ENCODE assay signal across 19 cellular contexts in genomic region chr5:16590685-16591084, GRCh38. TPM values are rescaled to one million over a fixed set of nuclear protein-coding genes. Genes with fewer than 3 reads are reported as not detected.
DNase-seq lines count a peak whose midpoint lies in the region; FAIRE-seq and TF ChIP-seq lines count a peak whose summit lies in the region.
"Had no signal": no experiment of that assay in that cellular context is flagged by ENCODE, and none has a peak within 500 bp of the region (broad histone marks: within the 10 kb centered on the region; RNA-seq: fewer than 3 reads in every experiment).

No MANE protein-coding gene starts in this region.

- H2BK12ac ChIP-seq in H1 (ENCODE audit: low read depth, low read length), result peak overlapping the region; percentile 35; the same call in 1 of the 2 replicates

- H4K5ac ChIP-seq in H1 (ENCODE audit: insufficient read length, low read depth, low read length), result no peak overlapping the region

- H3K56ac ChIP-seq in H1 (replicated peaks; ENCODE audit: insufficient read length, low read depth, low read length), result no peak overlapping the region

- H2BK5ac ChIP-seq in H1 (ENCODE audit: low read depth, low read length), result no peak overlapping the region; the same call in 1 of the 2 replicates

- peak overlapping the region; percentile 15 for H3K27ac Mint-ChIP-seq in activated T-cell treated with anti-CD3 and anti-CD28 coated beads, Interleukin-2, amount 50 U/mL, for 24 hours
- H3K27ac Mint-ChIP-seq in activated CD4-positive, alpha-beta memory T cell treated with anti-CD3 and anti-CD28 coated beads, Interleukin-2, amount 10 ng/mL, durations not matched to agents 7 days and 5 days, result no peak overlapping the region
- H3K27ac Mint-ChIP-seq: GM23338, H9, IgD-negative memory B cell had no signal

- no peaks in the 10 kb centered on the region for H3K27me3 ChIP-seq in H1 (replicated peaks in 1 of 4; ENCODE audit: control insufficient read depth in 3 of 4, extremely low read depth in 1 of 4, insufficient read depth in 3 of 4, low read length in 3 of 4)
- H3K27me3 ChIP-seq in effector memory CD4-positive, alpha-beta T cell (replicated peaks; ENCODE audit: control insufficient read depth, insufficient read depth, low read length, poor library complexity, severe bottlenecking), result no peaks in the 10 kb centered on the region

- H4K91ac ChIP-seq in H1 (replicated peaks; ENCODE audit: insufficient read length, low read length), result no peak overlapping the region

- H4K20me1 ChIP-seq in H1 (replicated peaks in 1 of 2; ENCODE audit: control insufficient read depth in 1 of 2, insufficient read depth in 2 of 2, low read length in 2 of 2), result peaks cover 0 to 2% of the 10 kb centered on the region in 2 experiments

- peaks cover 73% of the 10 kb centered on the region for H3K4me1 Mint-ChIP-seq in activated T-cell treated with anti-CD3 and anti-CD28 coated beads, Interleukin-2, amount 50 U/mL, for 24 hours (ENCODE audit: low read depth)
- no peaks in the 10 kb centered on the region for H3K4me1 Mint-ChIP-seq in activated CD4-positive, alpha-beta memory T cell treated with anti-CD3 and anti-CD28 coated beads, Interleukin-2, amount 10 ng/mL, durations not matched to agents 7 days and 5 days

- no peak for TF ChIP-seq CTCF in HEK293 (tag by site-specific recombination; IDR thresholded peaks at IDR 0.05)
- TF ChIP-seq CTCF in H1 (IDR thresholded peaks at IDR 0.05; ENCODE audit: control extremely low read depth in 1 of 3, insufficient read depth in 1 of 3, low read depth in 1 of 3, low read length in 3 of 3), result no peak

- H2BK120ac ChIP-seq in H1 (replicated peaks; ENCODE audit: low read depth, low read length), result no peak overlapping the region

- H3K23ac ChIP-seq in H1 (ENCODE audit: insufficient read length), result no peak overlapping the region

- no peak overlapping the region for H2AK5ac ChIP-seq in H1 (ENCODE audit: low read depth, low read length)

- no peaks in the 10 kb centered on the region for H3K79me1 ChIP-seq in H1 (ENCODE audit: low read depth, low read length)

- TF ChIP-seq RAD21 in H1 (IDR thresholded peaks at IDR 0.05 in 1 of 2, conservative IDR thresholded peaks at IDR 0.05 in 1 of 2; ENCODE audit: low read depth in 2 of 2, low read length in 2 of 2), result no peak

- no peak for FAIRE-seq in H1 (lab: Jason Lieb, UNC)
- FAIRE-seq in urothelium cell line (lab: Jason Lieb, UNC), result peak; percentile 44
- FAIRE-seq: D721Med, G401.6, GM12891 had no signal

- no peak overlapping the region for H3K4me2 ChIP-seq in H1 (ENCODE audit: insufficient read depth in 1 of 2, low read depth in 2 of 2, low read length in 2 of 2)
- H3K4me2 ChIP-seq: GM23338 had no signal

- H4K8ac ChIP-seq in H1 (ENCODE audit: extremely low read depth, insufficient read depth, low read length), result no peak overlapping the region

- H3K4me1 ChIP-seq in HEK293 (ENCODE audit: control insufficient read depth, insufficient read depth, low read length), result peaks cover 10% of the 10 kb centered on the region; the same call in 1 of the 2 replicates
- peaks cover 0 to 8% (median 0%) of the 10 kb centered on the region in 4 experiments; a peak in 2 of 7 replicates for H3K4me1 ChIP-seq in H1 (replicated peaks in 1 of 4; ENCODE audit: control insufficient read depth in 3 of 4, insufficient read depth in 4 of 4, low read length in 3 of 4)
- H3K4me1 ChIP-seq in effector memory CD4-positive, alpha-beta T cell (ENCODE audit: control insufficient read depth, insufficient read depth, low read length, poor library complexity, severe bottlenecking), result no peaks in the 10 kb centered on the region

- no peak overlapping the region for H3K4ac ChIP-seq in H1 (replicated peaks; ENCODE audit: insufficient read length, low read depth, low read length)

- no peaks in the 10 kb centered on the region for H3K27me3 Mint-ChIP-seq in activated T-cell treated with anti-CD3 and anti-CD28 coated beads, Interleukin-2, amount 50 U/mL, for 24 hours
- H3K27me3 Mint-ChIP-seq in activated CD4-positive, alpha-beta memory T cell treated with anti-CD3 and anti-CD28 coated beads, Interleukin-2, amount 10 ng/mL, durations not matched to agents 7 days and 5 days, result no peaks in the 10 kb centered on the region
- H3K27me3 Mint-ChIP-seq: IgD-negative memory B cell had no signal

- TF ChIP-seq POLR2A in H1 (IDR thresholded peaks at IDR 0.05; ENCODE audit: control extremely low read depth in 1 of 2, low read depth in 2 of 2, low read length in 2 of 2), result no peak

- no peak overlapping the region for H3K14ac ChIP-seq in H1 (ENCODE audit: insufficient read length)

- H3K18ac ChIP-seq in H1 (ENCODE audit: extremely low read depth, low read length), result no peak overlapping the region

- no peak overlapping the region for H2AFZ ChIP-seq in H1 (ENCODE audit: low read length)

- H2BK15ac ChIP-seq in H1 (ENCODE audit: low read length), result peak overlapping the region; percentile 21; the same call in 1 of the 2 replicates

- peaks cover 0 to 4% of the 10 kb centered on the region in 2 experiments; a peak in 1 of 3 replicates for H3K36me3 ChIP-seq in HEK293 (ENCODE audit: control insufficient read depth in 2 of 2, insufficient read depth in 1 of 2, low read length in 2 of 2)
- H3K36me3 ChIP-seq in H1 (ENCODE audit: control insufficient read depth in 2 of 4, insufficient read depth in 4 of 4, low read length in 3 of 4), result no peaks in the 10 kb centered on the region
- peaks cover 3% of the 10 kb centered on the region for H3K36me3 ChIP-seq in effector memory CD4-positive, alpha-beta T cell (ENCODE audit: control insufficient read depth, insufficient read depth, low read length)

- no peaks in the 10 kb centered on the region for H3K9me3 Mint-ChIP-seq in activated T-cell treated with anti-CD3 and anti-CD28 coated beads, Interleukin-2, amount 50 U/mL, for 24 hours
- peaks cover 2% of the 10 kb centered on the region for H3K9me3 Mint-ChIP-seq in activated CD4-positive, alpha-beta memory T cell treated with anti-CD3 and anti-CD28 coated beads, Interleukin-2, amount 10 ng/mL, durations not matched to agents 7 days and 5 days

- no peak for TF ChIP-seq EP300 in H1 (IDR thresholded peaks at IDR 0.05; ENCODE audit: borderline replicate concordance in 1 of 2, low read depth in 2 of 2, low read length in 2 of 2)

- H3K9ac ChIP-seq in H1 (replicated peaks in 1 of 4; ENCODE audit: extremely low read depth in 1 of 4, low read depth in 3 of 4, low read length in 3 of 4), result no peak overlapping the region

- H3K4me3 ChIP-seq in HEK293 (ENCODE audit: low read depth, low read length), result no peak overlapping the region
- H3K4me3 ChIP-seq in H1 (ENCODE audit: extremely low read depth in 1 of 4, insufficient read depth in 2 of 4, low read depth in 3 of 4, low read length in 4 of 4), result no peak overlapping the region
- H3K4me3 ChIP-seq in effector memory CD4-positive, alpha-beta T cell (ENCODE audit: insufficient read depth, low read depth, low read length, poor library complexity, severe bottlenecking), result no peak overlapping the region
- H3K4me3 ChIP-seq: GM23338 had no signal

- H2BK20ac ChIP-seq in H1 (ENCODE audit: low read length), result 0 out of 2 replicates have a peak overlapping the region, but pooled peaks have one; percentile 35

- WGBS in H1 (ENCODE audit: extremely low coverage in 1 of 2, insufficient coverage in 1 of 2, insufficient read length in 1 of 2, insufficient replicate concordance in 2 of 2, low coverage in 1 of 2, low lambda C conversion rate in 2 of 2, missing lambda C conversion rate in 1 of 2), 2 experiments, result 86% methylated on average over 3 of the region's 3 CpGs; no CpG with 5 or more reads in 1 of the 2 experiments

- CTCF ChIA-PET in HEK293 (lab: Yijun Ruan, JAX), result interaction anchor here (0.6 kb wide), 1 partner anchor 15 kb away, joined by 5 read pairs; no protein-coding TSS in a partner anchor
- CTCF ChIA-PET in H1 (lab: Charles Lee; ENCODE audit: partially characterized antibody), result no interaction called here
- CTCF ChIA-PET in activated CD4-positive, alpha-beta memory T cell treated with anti-CD3 and anti-CD28 coated beads, Interleukin-2, amount 10 ng/mL, durations not matched to agents 7 days and 5 days (lab: Charles Lee), result no interaction called here

- H3K27ac ChIP-seq in HEK293 (ENCODE audit: extremely low read depth, low read depth, low read length), result no peak overlapping the region
- no peak overlapping the region for H3K27ac ChIP-seq in H1 (ENCODE audit: low read depth, low read length)
- H3K27ac ChIP-seq in effector memory CD4-positive, alpha-beta T cell (ENCODE audit: insufficient read depth, low read length, poor library complexity, severe bottlenecking), result no peak overlapping the region
- H3K27ac ChIP-seq: 22Rv1 had no signal

- H3K23me2 ChIP-seq in H1 (ENCODE audit: low read depth, low read length), result no peaks in the 10 kb centered on the region; the same call in 1 of the 2 replicates

- H3K9me3 ChIP-seq in HEK293 (ENCODE audit: control insufficient read depth, insufficient read depth, low read depth, low read length) (no peaks in the 10 kb centered on the region), H1 (ENCODE audit: insufficient read depth in 2 of 2, low read depth in 1 of 2, low read length in 1 of 2) (peaks cover 3% of the 10 kb centered on the region in 2 experiments; a peak in 1 of 4 replicates)
- H3K9me3 ChIP-seq in effector memory CD4-positive, alpha-beta T cell (ENCODE audit: control insufficient read depth, low read length), result no peaks in the 10 kb centered on the region

- POLR2A ChIA-PET in HEK293 (lab: Yijun Ruan, JAX) (no interaction called here), H1 (lab: Charles Lee; ENCODE audit: partially characterized antibody) (no interaction called here)
- POLR2A ChIA-PET in activated CD4-positive, alpha-beta memory T cell treated with anti-CD3 and anti-CD28 coated beads, Interleukin-2, amount 10 ng/mL, durations not matched to agents 7 days and 5 days (lab: Charles Lee), result no interaction called here

- H3K36me3 Mint-ChIP-seq in activated T-cell treated with anti-CD3 and anti-CD28 coated beads, Interleukin-2, amount 50 U/mL, for 24 hours (ENCODE audit: low read depth), result peaks cover 58% of the 10 kb centered on the region
- peaks cover 2% of the 10 kb centered on the region for H3K36me3 Mint-ChIP-seq in activated CD4-positive, alpha-beta memory T cell treated with anti-CD3 and anti-CD28 coated beads, Interleukin-2, amount 10 ng/mL, durations not matched to agents 7 days and 5 days (ENCODE audit: low read depth)
- H3K36me3 Mint-ChIP-seq: IgD-negative memory B cell had no signal

- no peak overlapping the region for H3K4me3 Mint-ChIP-seq in activated T-cell treated with anti-CD3 and anti-CD28 coated beads, Interleukin-2, amount 50 U/mL, for 24 hours
- H3K4me3 Mint-ChIP-seq in activated CD4-positive, alpha-beta memory T cell treated with anti-CD3 and anti-CD28 coated beads, Interleukin-2, amount 10 ng/mL, durations not matched to agents 7 days and 5 days, result no peak overlapping the region
- H3K4me3 Mint-ChIP-seq: CD14-positive monocyte, GM23338, H9, IgD-negative memory B cell had no signal

- no peaks in the 10 kb centered on the region for H3K79me2 ChIP-seq in H1 (ENCODE audit: control insufficient read depth in 1 of 2, insufficient read depth in 2 of 2, low read length in 2 of 2)

- no peak for DNase-seq in activated T-cell treated with anti-CD3 and anti-CD28 coated beads, Interleukin-2, amount 50 U/mL, for 24 hours
- DNase-seq in activated T-cell treated with anti-CD3 and anti-CD28 coated beads for 4 hours (no peak), H1 (ENCODE audit: low read depth in 1 of 2, low spot score in 2 of 2) (no peak), urothelium cell line (ENCODE audit: low spot score) (no peak), NCI-H345 (lab: John Stamatoyannopoulos, UW) (no peak)
- no peak for DNase-seq in effector memory CD4-positive, alpha-beta T cell
- no peak for DNase-seq in activated CD4-positive, alpha-beta memory T cell treated with anti-CD3 and anti-CD28 coated beads, Interleukin-2, amount 10 ng/mL, durations not matched to agents 7 days and 5 days
- DNase-seq: DMS79 treated with DMSO at 0.1 percent for 48 hours, EL, H9, KG1 had no signal

RNA-seq across cellular contexts. Expression of gene RETREG1, which starts 26.1 kb away (rescaled TPM):
- 1.9 TPM in 2 replicates for total RNA-seq in H1 (2021; fragmentation: NEBNext Ultra II Directional; extraction: Animal tissue kit (Norgen Biotek cat#: 25700))
- 0.62 and 1.2 TPM in 2 replicates for polyA plus RNA-seq in H1 (2011; rRNA removed)
- 1.4 TPM for polyA plus RNA-seq in H1 (2011; cell fraction: cytosol; rRNA removed)
- polyA plus RNA-seq in H1 (2011; cell fraction: nucleus; rRNA removed), result 0.98 TPM
- 1.0 to 1.7 TPM (median 1.2 TPM) in 4 replicates for polyA plus RNA-seq in H1 (2012, experiment 1 of 2)
- polyA plus RNA-seq in H1 (2012, experiment 2 of 2), result 0.09 TPM
- 5.1 TPM for polyA plus RNA-seq in H1 (2013, experiment 1 of 2)
- 5.5 TPM for polyA plus RNA-seq in H1 (2013, experiment 2 of 2)
- polyA minus RNA-seq in H1 (2011; rRNA and poly(A)+ RNA removed), result 1.7 and 2.8 TPM in 2 replicates
- polyA minus RNA-seq in H1 (2011; cell fraction: cytosol; rRNA and poly(A)+ RNA removed), result 1.5 TPM
- 6.9 TPM for polyA minus RNA-seq in H1 (2011; cell fraction: nucleus; rRNA and poly(A)+ RNA removed)
- 10 to 100 TPM; 15.1 to 17.3 TPM for total RNA-seq in activated CD4-positive, alpha-beta memory T cell treated with anti-CD3 and anti-CD28 coated beads, Interleukin-2, amount 10 ng/mL, durations not matched to agents 7 days and 5 days
